ENCODE assay signal across 17 cellular contexts in genomic region chr17:42842286-42842685, GRCh38. TPM values are rescaled to one million over a fixed set of nuclear protein-coding genes. Genes with fewer than 3 reads are reported as not detected.
"Had no signal": no experiment of that assay in that cellular context is flagged by ENCODE, and none has a peak within 500 bp of the region (broad histone marks: within the 10 kb centered on the region; RNA-seq: fewer than 3 reads in every experiment).

No MANE protein-coding gene starts in this region.

- H3K9me3 Mint-ChIP-seq: activated B cell treated with CpG ODN at 0.5 μM for 24 hours; activated CD4-positive, alpha-beta T cell treated with anti-CD3 and anti-CD28 coated beads, Interleukin-2, amount 10 ng/mL, durations not matched to agents 24 days and 14 days; natural killer cell; stimulated activated naive CD8-positive, alpha-beta T cell treated with anti-CD3 and anti-CD28 coated beads, Interleukin-15, Interleukin-2, amounts not matched to agents 100 ng/mL and 50 ng/mL, for 24 hours had no signal

- ATAC-seq: activated CD8-positive, alpha-beta T cell treated with anti-CD3 and anti-CD28 coated beads, Interleukin-2, amount 10 ng/mL, durations not matched to agents 7 days and 5 days; natural killer cell had no signal

- H3K27me3 ChIP-seq: right atrium auricular region, upper lobe of left lung had no signal

- H3K9me3 ChIP-seq: right atrium auricular region, upper lobe of left lung had no signal

- H3K4me3 ChIP-seq: right atrium auricular region, upper lobe of left lung had no signal

- H3K27ac Mint-ChIP-seq: activated B cell treated with CpG ODN at 0.5 μM for 24 hours; activated CD4-positive, alpha-beta T cell treated with anti-CD3 and anti-CD28 coated beads, Interleukin-2, amount 10 ng/mL, durations not matched to agents 24 days and 14 days; activated CD8-positive, alpha-beta T cell treated with anti-CD3 and anti-CD28 coated beads, Interleukin-2, amount 10 ng/mL, durations not matched to agents 7 days and 5 days; natural killer cell; stimulated activated naive CD8-positive, alpha-beta T cell treated with anti-CD3 and anti-CD28 coated beads, Interleukin-15, Interleukin-2, amounts not matched to agents 100 ng/mL and 50 ng/mL, for 24 hours had no signal

- H3K4me3 Mint-ChIP-seq: activated B cell treated with CpG ODN at 0.5 μM for 24 hours; activated CD4-positive, alpha-beta T cell treated with anti-CD3 and anti-CD28 coated beads, Interleukin-2, amount 10 ng/mL, durations not matched to agents 24 days and 14 days; activated CD8-positive, alpha-beta T cell treated with anti-CD3 and anti-CD28 coated beads, Interleukin-2, amount 10 ng/mL, durations not matched to agents 7 days and 5 days; natural killer cell; stimulated activated naive CD8-positive, alpha-beta T cell treated with anti-CD3 and anti-CD28 coated beads, Interleukin-15, Interleukin-2, amounts not matched to agents 100 ng/mL and 50 ng/mL, for 24 hours had no signal

- DNase-seq: activated B cell treated with CpG ODN at 0.5 μM for 24 hours; activated CD4-positive, alpha-beta T cell treated with anti-CD3 and anti-CD28 coated beads, Interleukin-2, amount 10 ng/mL, durations not matched to agents 24 days and 14 days; activated CD8-positive, alpha-beta memory T cell treated with anti-CD3 and anti-CD28 coated beads, Interleukin-2, amount 50 U/mL, for 4 hours; activated CD8-positive, alpha-beta T cell treated with anti-CD3 and anti-CD28 coated beads, Interleukin-2, amount 10 ng/mL, durations not matched to agents 7 days and 5 days; activated naive CD4-positive, alpha-beta T cell treated with Interleukin-2 at 50 U/mL for 16 hours; activated T-cell treated with anti-CD3 and anti-CD28 coated beads, Interleukin-2, amount 50 U/mL, for 48 hours; foreskin melanocyte; kidney glomerular epithelial cell; mesendoderm; natural killer cell; small intestine; SW 1271; upper lobe of left lung had no signal

RNA-seq across cellular contexts. Expression of gene CNTD1, which starts 43.6 kb away (rescaled TPM):
- total RNA-seq: activated B cell treated with CpG ODN at 0.5 μM for 24 hours; activated CD4-positive, alpha-beta T cell treated with anti-CD3 and anti-CD28 coated beads, Interleukin-2, amount 10 ng/mL, durations not matched to agents 24 days and 14 days; activated CD8-positive, alpha-beta T cell treated with anti-CD3 and anti-CD28 coated beads, Interleukin-2, amount 10 ng/mL, durations not matched to agents 7 days and 5 days; cardiac septum; natural killer cell; T-helper 2 cell treated with Interferon-gamma antibody and Interleukin-4, amounts not matched to agents 100 ng/mL and 5 ng/mL, for 36 hours had no signal
